In genomic region chr19:32570081-32570785, GRCh38 we compare ENCODE assay signal across 1 cellular context.
TF ChIP-seq lines count a peak whose summit lies in the region.

No MANE protein-coding gene starts in this region.

TF ChIP-seq in HCT116, 20 proteins besides CTCF, POLR2A, EP300 and RAD21 (continued from another document):
- TF ChIP-seq REST (IDR thresholded peaks at IDR 0.05; ENCODE audit: low read depth) (no peak), SRF (IDR thresholded peaks at IDR 0.05; ENCODE audit: low read depth) (no peak), SP1 (IDR thresholded peaks at IDR 0.05; ENCODE audit: low read depth) (no peak), EGR1 (IDR thresholded peaks at IDR 0.05; ENCODE audit: low read depth) (no peak), ATF3 (IDR thresholded peaks at IDR 0.05) (no peak), TCF7L2 (IDR thresholded peaks at IDR 0.05; ENCODE audit: borderline replicate concordance, extremely low read depth, insufficient read depth, insufficient read length) (no peak), FOSL1 (IDR thresholded peaks at IDR 0.05; ENCODE audit: low read depth) (no peak)
